Comparison of ENCODE assay signal across 29 cellular contexts in the genomic region with DNA sequence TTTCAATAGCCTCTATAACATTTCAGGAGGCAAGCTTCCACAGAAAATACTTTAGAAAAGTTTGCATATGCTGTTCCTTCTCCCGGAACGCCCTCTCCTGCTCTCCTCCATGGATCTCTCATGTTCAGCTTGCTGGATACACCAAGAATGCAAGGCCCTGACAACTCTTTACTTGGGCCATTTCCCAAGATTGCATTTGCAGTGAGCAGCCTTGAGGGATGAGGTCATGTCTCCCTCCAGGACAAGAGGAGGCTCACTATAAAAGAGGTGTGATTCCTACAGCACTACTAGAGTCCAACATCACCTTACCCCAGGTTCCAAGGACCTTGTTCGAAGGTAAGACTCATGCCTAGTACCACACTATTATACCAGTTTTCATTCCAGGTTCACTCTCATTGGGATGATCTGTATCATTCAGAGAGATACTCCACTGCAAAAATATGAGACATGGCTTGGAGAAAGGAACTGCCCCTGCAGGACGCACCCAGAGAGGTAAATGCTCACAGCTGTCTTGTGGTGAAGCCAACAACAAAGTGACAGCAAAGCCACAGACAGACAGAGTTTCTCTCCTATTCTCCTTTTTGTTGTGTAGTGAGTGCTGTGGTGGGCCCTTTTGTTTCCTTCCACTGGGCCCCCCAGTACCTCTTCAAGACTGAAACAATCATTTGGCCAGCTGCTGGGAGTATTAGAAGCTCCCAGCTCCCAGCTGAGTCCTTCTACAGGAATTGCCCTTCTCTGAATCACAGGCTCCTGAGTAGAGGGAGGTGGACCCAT.
DNase-seq lines count a peak whose midpoint lies in the region; ATAC-seq and TF ChIP-seq lines count a peak whose summit lies in the region.
"Had no signal": no experiment of that assay in that cellular context is flagged by ENCODE, and none has a peak within 500 bp of the region (broad histone marks: within the 10 kb centered on the region; RNA-seq: fewer than 3 reads in every experiment).

No MANE protein-coding gene starts in this region.

- H3K4me3 ChIP-seq in Jurkat, Clone E6-1 (ENCODE audit: low read length): no peak overlapping the region
- no peak overlapping the region for H3K4me3 ChIP-seq in choroid plexus epithelial cell (ENCODE audit: low read depth, low read length)
- H3K4me3 ChIP-seq: ascending aorta, BLaER1, heart right ventricle, prostate gland, tibial artery had no signal

- H3K36me3 Mint-ChIP-seq in activated naive CD4-positive, alpha-beta T cell treated with anti-CD3 and anti-CD28 coated beads, Interleukin-2, amount 50 U/mL, for 72 hours: no peaks in the 10 kb centered on the region
- H3K36me3 Mint-ChIP-seq: activated naive CD4-positive, alpha-beta T cell treated with anti-CD3 and anti-CD28 coated beads, Interleukin-2, amount 10 ng/mL, durations not matched to agents 7 days and 5 days; natural killer cell had no signal

- H3K27ac Mint-ChIP-seq in activated naive CD4-positive, alpha-beta T cell treated with anti-CD3 and anti-CD28 coated beads, Interleukin-2, amount 50 U/mL, for 72 hours: no peak overlapping the region
- H3K27ac Mint-ChIP-seq: activated CD8-positive, alpha-beta T cell treated with anti-CD3 and anti-CD28 coated beads for 36 hours; activated naive CD4-positive, alpha-beta T cell treated with anti-CD3 and anti-CD28 coated beads, Interleukin-2, amount 10 ng/mL, durations not matched to agents 7 days and 5 days; effector memory CD8-positive, alpha-beta T cell; natural killer cell; T-helper 2 cell treated with Interferon-gamma antibody and Interleukin-4, amounts not matched to agents 5 μg/mL and 100 μg/mL, for 36 hours had no signal

- no peak for TF ChIP-seq CTCF in choroid plexus epithelial cell (conservative IDR thresholded peaks at IDR 0.05; ENCODE audit: low read depth, low read length)

- ATAC-seq in activated naive CD4-positive, alpha-beta T cell treated with anti-CD3 and anti-CD28 coated beads, Interleukin-2, amount 50 U/mL, for 72 hours: no peak
- no peak for ATAC-seq in GM18505 (IDR thresholded peaks at IDR 0.05; ENCODE audit: unreplicated experiment)
- ATAC-seq: activated CD8-positive, alpha-beta T cell treated with anti-CD3 and anti-CD28 coated beads for 36 hours; effector memory CD8-positive, alpha-beta T cell; HCT116; natural killer cell; sciatic nerve had no signal

- DNase-seq in AG20443 (ENCODE audit: low spot score) (peak; percentile 71), choroid plexus epithelial cell (ENCODE audit: low read depth) (peak; percentile 27), myocyte (ENCODE audit: low read depth) (peak; percentile 56), amygdala (lab: John Stamatoyannopoulos, UW) (no peak), NOMO-1 treated with dmso at 0.1 percent for 144 hours (lab: John Stamatoyannopoulos, UW; ENCODE audit: unreplicated experiment) (no peak)
- DNase-seq in Jurkat, Clone E6-1 (ENCODE audit: low read depth, low spot score): peak; percentile 12
- no peak for DNase-seq in activated naive CD4-positive, alpha-beta T cell treated with anti-CD3 and anti-CD28 coated beads, Interleukin-2, amount 50 U/mL, for 72 hours (ENCODE audit: low spot score in 2 of 2)
- DNase-seq: activated CD8-positive, alpha-beta T cell treated with anti-CD3 and anti-CD28 coated beads for 36 hours; activated naive CD4-positive, alpha-beta T cell treated with anti-CD3 and anti-CD28 coated beads, Interleukin-2, amount 10 ng/mL, durations not matched to agents 7 days and 5 days; cortex of kidney; effector memory CD8-positive, alpha-beta T cell; foreskin melanocyte; heart right ventricle; KBM-7; MM.1S; natural killer cell; NCI-H1930; NCI-H2171 treated with DMSO at 0.1 percent for 48 hours; NCI-H524 treated with DMSO at 0.1 percent for 48 hours; nucleus accumbens; stimulated activated CD4-positive, alpha-beta T cell treated with anti-CD3 and anti-CD28 coated beads, Interleukin-4, amount 100 ng/mL, for 24 hours; tibial artery had no signal

- H3K9me3 Mint-ChIP-seq in activated naive CD4-positive, alpha-beta T cell treated with anti-CD3 and anti-CD28 coated beads, Interleukin-2, amount 50 U/mL, for 72 hours: no peaks in the 10 kb centered on the region
- H3K9me3 Mint-ChIP-seq: activated CD8-positive, alpha-beta T cell treated with anti-CD3 and anti-CD28 coated beads for 36 hours; activated naive CD4-positive, alpha-beta T cell treated with anti-CD3 and anti-CD28 coated beads, Interleukin-2, amount 10 ng/mL, durations not matched to agents 7 days and 5 days; effector memory CD8-positive, alpha-beta T cell; natural killer cell; T-helper 2 cell treated with Interferon-gamma antibody and Interleukin-4, amounts not matched to agents 5 μg/mL and 100 μg/mL, for 36 hours had no signal

- no peak for TF ChIP-seq POLR2A in GM18505 (IDR thresholded peaks at IDR 0.05; ENCODE audit: borderline replicate concordance, extremely low read depth, insufficient read depth, insufficient read length)

Comparison
In these comparisons a context has a peak if more than half of its experiments do, and no peak if none do; other contexts are left out.
1. DNase-seq: peak in AG20443 (single experiment), Jurkat, Clone E6-1 (single experiment), choroid plexus epithelial cell (single experiment) and myocyte (single experiment); none in activated naive CD4-positive, alpha-beta T cell treated with anti-CD3 and anti-CD28 coated beads, Interleukin-2, amount 50 U/mL, for 72 hours (0 of 2), amygdala (0 of 56) and NOMO-1 treated with dmso at 0.1 percent for 144 hours (single experiment).